Comparison of ENCODE assay signal across 23 cellular contexts in genomic region chr13:68145852-68146251, GRCh38.
"Had no signal": no experiment of that assay in that cellular context is flagged by ENCODE, and none has a peak within 500 bp of the region (broad histone marks: within the 10 kb centered on the region; RNA-seq: fewer than 3 reads in every experiment).

No MANE protein-coding gene starts in this region.

- ATAC-seq: gastrocnemius medialis, heart right ventricle, left cardiac atrium, left lung, left ventricle myocardium superior, lower lobe of right lung, mucosa of descending colon had no signal

- H3K9me3 ChIP-seq: gastrocnemius medialis, heart right ventricle, left lung, lower lobe of right lung, mucosa of descending colon had no signal

- DNase-seq: dermis blood vessel endothelial cell; dorsolateral prefrontal cortex; effector CD4-positive, alpha-beta T cell; effector memory CD4-positive, alpha-beta T cell; esophagus squamous epithelium; foreskin fibroblast; foreskin melanocyte; gastrocnemius medialis; glutamatergic neuron; head of caudate nucleus; heart right ventricle; hippocampal formation; left cardiac atrium; left lung; left ventricle myocardium superior; mesenchymal stem cell; mucosa of descending colon; naive B cell had no signal

- H3K4me3 ChIP-seq: coronary artery, dorsolateral prefrontal cortex, esophagus squamous epithelium, gastrocnemius medialis, heart right ventricle, left lung, lower lobe of right lung, mucosa of descending colon had no signal

- H3K27me3 ChIP-seq: dorsolateral prefrontal cortex, esophagus squamous epithelium, gastrocnemius medialis, heart right ventricle, left lung had no signal

- H3K36me3 ChIP-seq: esophagus squamous epithelium, gastrocnemius medialis, heart right ventricle, left lung, lower lobe of right lung had no signal

- FAIRE-seq: endothelial cell of umbilical vein, islet of Langerhans, keratinocyte had no signal

- H3K4me1 ChIP-seq: esophagus squamous epithelium, gastrocnemius medialis, heart right ventricle, left lung, lower lobe of right lung had no signal

- H3K27ac ChIP-seq: coronary artery, dorsolateral prefrontal cortex, esophagus squamous epithelium, gastrocnemius medialis, heart right ventricle, left lung, lower lobe of right lung had no signal
